Comparison of ENCODE assay signal across 12 cellular contexts in genomic region chr4:101977096-101977495, GRCh38.
A peak's percentile ranks its signal among the peaks of the same experiment; 100 is the strongest.
DNase-seq lines count a peak whose midpoint lies in the region; ATAC-seq and TF ChIP-seq lines count a peak whose summit lies in the region.
"Had no signal": no experiment of that assay in that cellular context is flagged by ENCODE, and none has a peak within 500 bp of the region (broad histone marks: within the 10 kb centered on the region; RNA-seq: fewer than 3 reads in every experiment).

No MANE protein-coding gene starts in this region.

- no peaks in the 10 kb centered on the region for H3K4me1 ChIP-seq in CD8-positive, alpha-beta T cell (ENCODE audit: insufficient read depth, low read length)
- H3K4me1 ChIP-seq: stomach had no signal

- DNase-seq in DMS 273 treated with DMSO at 0.1 percent for 48 hours (lab: John Stamatoyannopoulos, UW), result peak; percentile 28
- peak; percentile 38 for DNase-seq in NCI-H69 (lab: John Stamatoyannopoulos, UW)
- peak; percentile 93 for DNase-seq in epithelial cell of prostate (ENCODE audit: low read depth, low spot score)
- no peak for DNase-seq in osteocyte (ENCODE audit: extremely low spot score, unreplicated experiment)
- DNase-seq in activated CD8-positive, alpha-beta memory T cell treated with anti-CD3 and anti-CD28 coated beads for 24 hours, result no peak
- no peak for DNase-seq in mesenteric fat pad (ENCODE audit: low spot score)
- no peak for DNase-seq in CD8-positive, alpha-beta T cell
- DNase-seq in activated T-cell treated with anti-CD3 and anti-CD28 coated beads, Interleukin-2, amount 50 U/mL, for 72 hours, result no peak
- DNase-seq: activated naive CD8-positive, alpha-beta T cell treated with anti-CD3 and anti-CD28 coated beads, Interleukin-2, amount 50 U/mL, for 24 hours; GF-D8; NCI-H2227 treated with DMSO at 0.1 percent for 48 hours; stomach had no signal

- no peak overlapping the region for H3K4me3 ChIP-seq in CD8-positive, alpha-beta T cell (ENCODE audit: low read depth, low read length)
- H3K4me3 ChIP-seq: stomach had no signal

- no peak for ATAC-seq in CD8-positive, alpha-beta T cell
- no peak for ATAC-seq in activated T-cell treated with anti-CD3 and anti-CD28 coated beads, Interleukin-2, amount 50 U/mL, for 72 hours (replicated peaks in 1 of 2)
- ATAC-seq: activated naive CD8-positive, alpha-beta T cell treated with anti-CD3 and anti-CD28 coated beads, Interleukin-2, amount 50 U/mL, for 24 hours had no signal

- intact Hi-C loops in CD8-positive, alpha-beta T cell (cut with DNase I, micrococcal nuclease), result no loop called here

- CTCF ChIA-PET in CD8-positive, alpha-beta T cell (lab: Charles Lee), result no interaction called here

- H3K9me3 ChIP-seq in CD8-positive, alpha-beta T cell (ENCODE audit: low read length), result no peaks in the 10 kb centered on the region
- H3K9me3 ChIP-seq: stomach had no signal

- H3K4me3 Mint-ChIP-seq in osteocyte (ENCODE audit: unreplicated experiment), result no peak overlapping the region
- H3K4me3 Mint-ChIP-seq in CD8-positive, alpha-beta T cell, result no peak overlapping the region
- H3K4me3 Mint-ChIP-seq in activated T-cell treated with anti-CD3 and anti-CD28 coated beads, Interleukin-2, amount 50 U/mL, for 72 hours, result no peak overlapping the region
- H3K4me3 Mint-ChIP-seq: activated naive CD8-positive, alpha-beta T cell treated with anti-CD3 and anti-CD28 coated beads, Interleukin-2, amount 50 U/mL, for 24 hours had no signal

- peaks cover 18% of the 10 kb centered on the region for H3K4me1 Mint-ChIP-seq in osteocyte (ENCODE audit: unreplicated experiment)
- no peaks in the 10 kb centered on the region for H3K4me1 Mint-ChIP-seq in CD8-positive, alpha-beta T cell (ENCODE audit: low read depth)
- no peaks in the 10 kb centered on the region for H3K4me1 Mint-ChIP-seq in activated T-cell treated with anti-CD3 and anti-CD28 coated beads, Interleukin-2, amount 50 U/mL, for 72 hours (ENCODE audit: low read depth)

- peak overlapping the region; percentile 17 for H3K27ac Mint-ChIP-seq in osteocyte (ENCODE audit: unreplicated experiment)
- no peak overlapping the region for H3K27ac Mint-ChIP-seq in CD8-positive, alpha-beta T cell
- H3K27ac Mint-ChIP-seq in activated T-cell treated with anti-CD3 and anti-CD28 coated beads, Interleukin-2, amount 50 U/mL, for 72 hours, result no peak overlapping the region
- H3K27ac Mint-ChIP-seq: activated naive CD8-positive, alpha-beta T cell treated with anti-CD3 and anti-CD28 coated beads, Interleukin-2, amount 50 U/mL, for 24 hours had no signal

- H3K9me3 Mint-ChIP-seq in osteocyte (ENCODE audit: unreplicated experiment), result no peaks in the 10 kb centered on the region
- H3K9me3 Mint-ChIP-seq in CD8-positive, alpha-beta T cell, result no peaks in the 10 kb centered on the region
- no peaks in the 10 kb centered on the region for H3K9me3 Mint-ChIP-seq in activated T-cell treated with anti-CD3 and anti-CD28 coated beads, Interleukin-2, amount 50 U/mL, for 72 hours

- H3K36me3 Mint-ChIP-seq in osteocyte (ENCODE audit: unreplicated experiment), result no peaks in the 10 kb centered on the region
- no peaks in the 10 kb centered on the region for H3K36me3 Mint-ChIP-seq in CD8-positive, alpha-beta T cell
- no peaks in the 10 kb centered on the region for H3K36me3 Mint-ChIP-seq in activated T-cell treated with anti-CD3 and anti-CD28 coated beads, Interleukin-2, amount 50 U/mL, for 72 hours (ENCODE audit: insufficient read depth in 2 of 2)

- no peaks in the 10 kb centered on the region for H3K36me3 ChIP-seq in CD8-positive, alpha-beta T cell (ENCODE audit: insufficient read depth, low read length)
- H3K36me3 ChIP-seq: stomach had no signal

- H3K27me3 Mint-ChIP-seq in osteocyte (ENCODE audit: unreplicated experiment), result no peaks in the 10 kb centered on the region
- peaks cover 4% of the 10 kb centered on the region for H3K27me3 Mint-ChIP-seq in CD8-positive, alpha-beta T cell (ENCODE audit: low read depth)
- H3K27me3 Mint-ChIP-seq in activated T-cell treated with anti-CD3 and anti-CD28 coated beads, Interleukin-2, amount 50 U/mL, for 72 hours (ENCODE audit: low read depth), result peaks cover 10% of the 10 kb centered on the region
- H3K27me3 Mint-ChIP-seq: activated naive CD8-positive, alpha-beta T cell treated with anti-CD3 and anti-CD28 coated beads, Interleukin-2, amount 50 U/mL, for 24 hours had no signal

- POLR2A ChIA-PET in CD8-positive, alpha-beta T cell (lab: Charles Lee), result no interaction called here

- TF ChIP-seq CTCF in osteocyte (IDR thresholded peaks at IDR 0.05), result no peak
- no peak for TF ChIP-seq CTCF in CD8-positive, alpha-beta T cell (IDR thresholded peaks at IDR 0.05)

- no peaks in the 10 kb centered on the region for H3K27me3 ChIP-seq in CD8-positive, alpha-beta T cell (ENCODE audit: insufficient read depth, low read length)
- H3K27me3 ChIP-seq: stomach had no signal

- H3K27ac ChIP-seq in epithelial cell of prostate, result peak overlapping the region; percentile 25
- no peak overlapping the region for H3K27ac ChIP-seq in CD8-positive, alpha-beta T cell (ENCODE audit: low read depth, low read length)
- H3K27ac ChIP-seq: stomach had no signal

Comparison
In these comparisons a context has a peak if more than half of its experiments do, and no peak if none do; other contexts are left out.
1. DNase-seq: peak in DMS 273 treated with DMSO at 0.1 percent for 48 hours (single experiment), NCI-H69 (single experiment) and epithelial cell of prostate (single experiment); none in osteocyte (single experiment), activated CD8-positive, alpha-beta memory T cell treated with anti-CD3 and anti-CD28 coated beads for 24 hours (single experiment), mesenteric fat pad (single experiment), CD8-positive, alpha-beta T cell (0 of 7) and activated T-cell treated with anti-CD3 and anti-CD28 coated beads, Interleukin-2, amount 50 U/mL, for 72 hours (0 of 2).